In genomic region chr5:90844931-90845330, GRCh38 we compare ENCODE assay signal across 27 cellular contexts.
DNase-seq lines count a peak whose midpoint lies in the region; ATAC-seq, FAIRE-seq and TF ChIP-seq lines count a peak whose summit lies in the region.
"Had no signal": no experiment of that assay in that cellular context is flagged by ENCODE, and none has a peak within 500 bp of the region (broad histone marks: within the 10 kb centered on the region; RNA-seq: fewer than 3 reads in every experiment).

No MANE protein-coding gene starts in this region.

- no peak overlapping the region for H3K4me3 Mint-ChIP-seq in activated CD4-positive, alpha-beta T cell treated with anti-CD3 and anti-CD28 coated beads for 36 hours
- H3K4me3 Mint-ChIP-seq: CD4-positive, alpha-beta T cell; HFFc6 had no signal

- no peaks in the 10 kb centered on the region for H3K36me3 ChIP-seq in bronchial epithelial cell (ENCODE audit: control insufficient read depth, insufficient read depth, low read length)
- no peaks in the 10 kb centered on the region for H3K36me3 ChIP-seq in smooth muscle cell (ENCODE audit: low read depth)
- H3K36me3 ChIP-seq: BLaER1 treated with 17β-estradiol and CSF1 and Interleukin-3, amounts not matched to agents 10 nM and 100 nM; HAP-1; MG63 had no signal

- no peaks in the 10 kb centered on the region for H4K20me1 ChIP-seq in smooth muscle cell (ENCODE audit: low read depth)
- H4K20me1 ChIP-seq: BLaER1 treated with 17β-estradiol and CSF1 and Interleukin-3, amounts not matched to agents 10 nM and 100 nM had no signal

- ATAC-seq in esophagus mucosa, result peak; percentile 67
- no peak for ATAC-seq in right cardiac atrium
- ATAC-seq in activated CD4-positive, alpha-beta T cell treated with anti-CD3 and anti-CD28 coated beads for 36 hours, result no peak
- ATAC-seq in GM19452 (IDR thresholded peaks at IDR 0.05; ENCODE audit: unreplicated experiment), result no peak
- ATAC-seq: GM12878 had no signal

- intact Hi-C loops in right cardiac atrium (cut with DNase I), result no loop called here
- intact Hi-C loops in activated CD4-positive, alpha-beta T cell treated with anti-CD3 and anti-CD28 coated beads for 36 hours (cut with DNase I, micrococcal nuclease), result no loop called here

- peak overlapping the region; percentile 3 for H3K27ac ChIP-seq in smooth muscle cell (ENCODE audit: low read depth)
- H3K27ac ChIP-seq in right cardiac atrium (ENCODE audit: low read length), result no peak overlapping the region
- H3K27ac ChIP-seq: BLaER1 treated with 17β-estradiol and CSF1 and Interleukin-3, amounts not matched to agents 10 nM and 100 nM; PC-9 had no signal

- H3F3A ChIP-seq in smooth muscle cell (ENCODE audit: low read depth), result no peaks in the 10 kb centered on the region

- WGBS in smooth muscle cell (ENCODE audit: low lambda C conversion rate), result 86% methylated on average over 5 of the region's 5 CpGs
- WGBS in right cardiac atrium, result 76% methylated on average over 5 of the region's 5 CpGs

- H3K79me2 ChIP-seq in smooth muscle cell (ENCODE audit: low read depth), result no peaks in the 10 kb centered on the region

- H3K4me3 ChIP-seq in bronchial epithelial cell (ENCODE audit: low read depth, low read length) (no peak overlapping the region), smooth muscle cell (no peak overlapping the region), right cardiac atrium (ENCODE audit: low read length) (no peak overlapping the region)
- H3K4me3 ChIP-seq: BLaER1 treated with 17β-estradiol and CSF1 and Interleukin-3, amounts not matched to agents 10 nM and 100 nM; GM12878; HAP-1; MG63; PC-9 had no signal

- no peaks in the 10 kb centered on the region for H3K9me3 Mint-ChIP-seq in activated CD4-positive, alpha-beta T cell treated with anti-CD3 and anti-CD28 coated beads for 36 hours (ENCODE audit: low read depth)
- H3K9me3 Mint-ChIP-seq: CD4-positive, alpha-beta T cell had no signal

- H3K27me3 Mint-ChIP-seq in activated CD4-positive, alpha-beta T cell treated with anti-CD3 and anti-CD28 coated beads for 36 hours, result peaks cover 27% of the 10 kb centered on the region

- in situ Hi-C loops in G401 (cut with HindIII; ENCODE audit: low sequenced_read_pairs), result no loop called here

- TF ChIP-seq CTCF in bronchial epithelial cell (IDR thresholded peaks at IDR 0.05; ENCODE audit: insufficient read depth, low read length, severe bottlenecking) (no peak), smooth muscle cell (IDR thresholded peaks at IDR 0.05; ENCODE audit: borderline replicate concordance, insufficient read depth, poor library complexity, severe bottlenecking) (no peak)

- H3K9ac ChIP-seq in smooth muscle cell (ENCODE audit: low read depth), result no peak overlapping the region
- H3K9ac ChIP-seq: BLaER1 treated with 17β-estradiol and CSF1 and Interleukin-3, amounts not matched to agents 10 nM and 100 nM had no signal

- no peaks in the 10 kb centered on the region for H3K36me3 Mint-ChIP-seq in activated CD4-positive, alpha-beta T cell treated with anti-CD3 and anti-CD28 coated beads for 36 hours (ENCODE audit: low read depth)

- H3K27me3 ChIP-seq in bronchial epithelial cell (ENCODE audit: control insufficient read depth, insufficient read depth, low read length) (no peaks in the 10 kb centered on the region), smooth muscle cell (ENCODE audit: low read depth) (no peaks in the 10 kb centered on the region), right cardiac atrium (ENCODE audit: control insufficient read depth, insufficient read depth) (no peaks in the 10 kb centered on the region)
- H3K27me3 ChIP-seq: MG63 had no signal

- POLR2A ChIA-PET in activated CD4-positive, alpha-beta T cell treated with anti-CD3 and anti-CD28 coated beads for 36 hours (lab: Charles Lee), result no interaction called here

- H3K4me2 ChIP-seq in smooth muscle cell, result peak overlapping the region; percentile 31
- H3K4me2 ChIP-seq: BLaER1 treated with 17β-estradiol and CSF1 and Interleukin-3, amounts not matched to agents 10 nM and 100 nM; PC-9 had no signal

- H3K4me1 Mint-ChIP-seq in activated CD4-positive, alpha-beta T cell treated with anti-CD3 and anti-CD28 coated beads for 36 hours, result peaks cover 11% of the 10 kb centered on the region

- FAIRE-seq in bronchial epithelial cell (lab: Jason Lieb, UNC), result no peak
- FAIRE-seq: A204.1, GM12878 had no signal

- CTCF ChIA-PET in activated CD4-positive, alpha-beta T cell treated with anti-CD3 and anti-CD28 coated beads for 36 hours (lab: Charles Lee), result no interaction called here

- peak overlapping the region; percentile 18 for H2AFZ ChIP-seq in smooth muscle cell (ENCODE audit: low read depth)
- H2AFZ ChIP-seq: PC-9 had no signal

- no peak overlapping the region for H3K27ac Mint-ChIP-seq in activated CD4-positive, alpha-beta T cell treated with anti-CD3 and anti-CD28 coated beads for 36 hours
- H3K27ac Mint-ChIP-seq: CD4-positive, alpha-beta T cell; HFFc6 had no signal

- no peaks in the 10 kb centered on the region for H3K9me3 ChIP-seq in smooth muscle cell (replicated peaks; ENCODE audit: low read depth)
- H3K9me3 ChIP-seq in right cardiac atrium (ENCODE audit: control insufficient read depth, low read length), result no peaks in the 10 kb centered on the region
- H3K9me3 ChIP-seq: Caco-2, HAP-1, MG63 had no signal

- DNase-seq in G401 (ENCODE audit: low spot score) (peak; percentile 46), bronchial epithelial cell (ENCODE audit: low read depth) (peak; percentile 29), smooth muscle cell (lab: John Stamatoyannopoulos, UW; ENCODE audit: unreplicated experiment) (no peak), right cardiac atrium (no peak)
- DNase-seq in activated CD4-positive, alpha-beta T cell treated with anti-CD3 and anti-CD28 coated beads for 36 hours, result no peak
- DNase-seq: AML-193; Caco-2; CD4-positive, alpha-beta T cell; GDM1; GOT3; HFFc6; KBM-7; MG63; NCI-H1105 treated with DMSO at 0.1 percent for 48 hours; NCI-H146; NCI-H1930; NCI-H2227 treated with DMSO at 0.1 percent for 48 hours; NCI-H526 treated with DMSO at 0.1 percent for 48 hours; PC-9; RPMI8226; SHP77 had no signal

- H3K4me1 ChIP-seq in smooth muscle cell (ENCODE audit: low read depth) (peaks cover 18% of the 10 kb centered on the region), right cardiac atrium (ENCODE audit: control insufficient read depth, insufficient read depth, low read length) (no peaks in the 10 kb centered on the region)
- H3K4me1 ChIP-seq: Caco-2, HAP-1 had no signal

Comparison
In these comparisons a context has a peak if more than half of its experiments do, and no peak if none do; other contexts are left out.
1. DNase-seq: peak in G401 (single experiment) and bronchial epithelial cell (single experiment); none in smooth muscle cell (single experiment), right cardiac atrium (0 of 3) and activated CD4-positive, alpha-beta T cell treated with anti-CD3 and anti-CD28 coated beads for 36 hours (single experiment).